Comparison of ENCODE assay signal across 8 cellular contexts in the genomic region with DNA sequence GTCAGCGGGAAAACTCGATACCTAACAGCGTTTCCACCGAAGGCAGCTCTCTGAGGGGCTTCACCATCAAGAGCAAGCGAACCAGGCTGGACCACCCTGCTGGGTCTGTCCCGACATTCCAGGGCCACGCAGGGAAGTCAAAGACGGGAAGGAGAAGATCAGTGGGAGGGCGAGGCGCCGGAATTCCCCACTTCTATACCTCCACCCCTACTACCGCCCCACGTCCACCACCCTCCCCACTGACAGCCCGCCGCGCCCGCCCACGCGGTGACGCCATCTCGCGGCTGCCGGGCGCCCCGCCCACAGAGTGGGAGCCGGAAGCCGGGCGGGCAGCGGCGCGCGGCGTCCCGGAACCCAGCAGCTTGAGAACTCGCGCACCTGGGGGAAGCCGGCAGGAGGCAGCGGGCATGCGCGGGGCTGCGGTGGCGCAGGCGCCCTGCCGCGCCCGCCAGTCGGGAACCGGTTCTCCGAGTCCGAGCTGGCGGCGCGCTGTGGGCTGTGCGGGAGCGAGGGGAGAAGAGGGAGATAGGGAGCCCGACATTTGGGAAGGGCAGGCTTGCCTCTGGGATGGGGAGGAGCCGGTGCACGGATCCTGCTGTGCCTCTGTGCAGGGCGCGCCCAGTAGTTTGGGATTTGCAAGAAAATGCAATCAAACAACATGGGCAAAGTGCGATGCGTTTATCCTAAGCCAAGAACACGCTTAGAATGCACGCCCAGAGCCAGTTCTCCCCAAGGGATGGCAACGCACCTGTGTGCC. TPM values are rescaled to one million over a fixed set of nuclear protein-coding genes. Genes with fewer than 3 reads are reported as not detected.
DNase-seq lines count a peak whose midpoint lies in the region; ATAC-seq, FAIRE-seq and TF ChIP-seq lines count a peak whose summit lies in the region.

No MANE protein-coding gene starts in this region.

- WGBS in trophoblast cell (ENCODE audit: extremely low coverage, insufficient coverage, insufficient read length): no CpG with 5 or more reads among the region's 65 CpGs
- WGBS in tibial nerve, 2 donors: 0 to 1% methylated on average over 35 to 42 of the region's 65 CpGs

- peak overlapping the region; percentile 94 for H3K14ac ChIP-seq in trophoblast cell (ENCODE audit: low read length)

- H3K9me3 ChIP-seq in trophoblast cell (ENCODE audit: insufficient read depth, low read depth, low read length): no peaks in the 10 kb centered on the region
- no peaks in the 10 kb centered on the region for H3K9me3 ChIP-seq in tibial nerve

- no peaks in the 10 kb centered on the region for H3K27me3 ChIP-seq in trophoblast cell (ENCODE audit: insufficient read depth, low read length)
- no peaks in the 10 kb centered on the region for H3K27me3 ChIP-seq in tibial nerve

- ATAC-seq in HG02642 (IDR thresholded peaks at IDR 0.05; ENCODE audit: poor library complexity, unreplicated experiment): peak; percentile 61
- ATAC-seq in activated naive CD8-positive, alpha-beta T cell treated with anti-CD3 and anti-CD28 coated beads, Interleukin-2, amount 50 U/mL, for 24 hours: peak; percentile 52

- TF ChIP-seq EP300 in tibial nerve (IDR thresholded peaks at IDR 0.05): peak in 1 of 2 donors; percentile 60

- H3K9me3 Mint-ChIP-seq in activated naive CD8-positive, alpha-beta T cell treated with anti-CD3 and anti-CD28 coated beads, Interleukin-2, amount 50 U/mL, for 24 hours: no peaks in the 10 kb centered on the region

- no peaks in the 10 kb centered on the region for H3K36me3 Mint-ChIP-seq in activated naive CD8-positive, alpha-beta T cell treated with anti-CD3 and anti-CD28 coated beads, Interleukin-2, amount 50 U/mL, for 24 hours (ENCODE audit: low read depth)

- no peak overlapping the region for H2BK12ac ChIP-seq in trophoblast cell (ENCODE audit: low read length)

- peak overlapping the region; percentile 95 for H2AFZ ChIP-seq in trophoblast cell (ENCODE audit: insufficient read depth, low read length, poor library complexity)

- H3K9ac ChIP-seq in trophoblast cell (ENCODE audit: low read length): peak overlapping the region; percentile 81

- no peaks in the 10 kb centered on the region for H3K36me3 ChIP-seq in trophoblast cell (ENCODE audit: control insufficient read depth in 1 of 2, insufficient read depth in 2 of 2, low read length in 2 of 2)
- H3K36me3 ChIP-seq in tibial nerve: no peaks in the 10 kb centered on the region

- peak overlapping the region; percentile 87 for H3K27ac Mint-ChIP-seq in activated naive CD8-positive, alpha-beta T cell treated with anti-CD3 and anti-CD28 coated beads, Interleukin-2, amount 50 U/mL, for 24 hours

- peak overlapping the region; percentile 72 for H3K4ac ChIP-seq in trophoblast cell (ENCODE audit: low read depth, low read length)

- H3K4me3 ChIP-seq in trophoblast cell (ENCODE audit: low read depth, low read length) (peak overlapping the region; percentile 80), tibial nerve (peak overlapping the region; percentile 64 to 87 (median 81))

- peaks cover 40% of the 10 kb centered on the region for H3K4me1 Mint-ChIP-seq in activated naive CD8-positive, alpha-beta T cell treated with anti-CD3 and anti-CD28 coated beads, Interleukin-2, amount 50 U/mL, for 24 hours

- H3K79me1 ChIP-seq in trophoblast cell (ENCODE audit: low read length): peaks cover 18% of the 10 kb centered on the region

- H2BK120ac ChIP-seq in trophoblast cell (ENCODE audit: insufficient read depth, low read length, poor library complexity): peak overlapping the region; percentile 45

- H3K4me1 ChIP-seq in trophoblast cell (ENCODE audit: control insufficient read depth in 1 of 2, insufficient read depth in 2 of 2, low read length in 2 of 2) (peaks cover 6 to 8% of the 10 kb centered on the region in 2 experiments), tibial nerve (peaks cover 0 to 30% (median 21%) of the 10 kb centered on the region in 4 donors)

- H3K4me2 ChIP-seq in trophoblast cell (ENCODE audit: low read length): peak overlapping the region; percentile 86

- no peak overlapping the region for H2AK5ac ChIP-seq in trophoblast cell (ENCODE audit: low read length)

- TF ChIP-seq POLR2A in GM12891 (IDR thresholded peaks at IDR 0.05; ENCODE audit: low read depth, low read length) (peak; percentile 58; the same call in 1 of the 2 replicates), tibial nerve (IDR thresholded peaks at IDR 0.05) (peak; percentile 48 to 54)

- H4K12ac ChIP-seq in trophoblast cell (ENCODE audit: low read depth, low read length): peak overlapping the region; percentile 90

- peak overlapping the region; percentile 81 for H3K18ac ChIP-seq in trophoblast cell (ENCODE audit: low read length)

- peak overlapping the region; percentile 63 for H3K27ac ChIP-seq in trophoblast cell (ENCODE audit: low read depth, low read length)
- peak overlapping the region; percentile 74 to 91 (median 87) for H3K27ac ChIP-seq in tibial nerve

- FAIRE-seq in GM12891 (lab: Jason Lieb, UNC): peak; percentile 89

- intact Hi-C loops in cardiac septum (cut with DNase I): loop anchor here (1.0 to 5.0 kb wide), 2 partner anchors 45 to 273 kb away; partner anchors contain the start of gene TBC1D19

- peak overlapping the region; percentile 92 for H3K4me3 Mint-ChIP-seq in activated naive CD8-positive, alpha-beta T cell treated with anti-CD3 and anti-CD28 coated beads, Interleukin-2, amount 50 U/mL, for 24 hours

- no peak overlapping the region for H3K23ac ChIP-seq in trophoblast cell (ENCODE audit: low read length)

- peak overlapping the region; percentile 95 for H4K8ac ChIP-seq in trophoblast cell (ENCODE audit: low read depth, low read length)

- no peaks in the 10 kb centered on the region for H3K27me3 Mint-ChIP-seq in activated naive CD8-positive, alpha-beta T cell treated with anti-CD3 and anti-CD28 coated beads, Interleukin-2, amount 50 U/mL, for 24 hours

- peak in 4 of 5 experiments; percentile 5 to 55 (median 12) for TF ChIP-seq CTCF in tibial nerve (IDR thresholded peaks at IDR 0.05)

- peaks cover 6% of the 10 kb centered on the region for H3K79me2 ChIP-seq in trophoblast cell (ENCODE audit: control insufficient read depth, insufficient read depth, low read length, poor library complexity)

- peak overlapping the region; percentile 8 for H2BK5ac ChIP-seq in trophoblast cell (ENCODE audit: low read depth, low read length, poor library complexity)

- peak overlapping the region; percentile 74 for H4K91ac ChIP-seq in trophoblast cell (ENCODE audit: low read depth, low read length)

- DNase-seq in GM12891 (ENCODE audit: insufficient read length, low spot score): peak; percentile 78
- peak; percentile 72 for DNase-seq in NCI-H1105 (lab: John Stamatoyannopoulos, UW)
- peak; percentile 39 to 83 for DNase-seq in SW 1271 (lab: John Stamatoyannopoulos, UW)
- peak; percentile 92 for DNase-seq in activated naive CD8-positive, alpha-beta T cell treated with anti-CD3 and anti-CD28 coated beads, Interleukin-2, amount 50 U/mL, for 24 hours
- DNase-seq in cardiac septum (ENCODE audit: low spot score): peak; percentile 94
- DNase-seq in trophoblast cell: peak; percentile 94 to 95
- peak; percentile 71 to 75 for DNase-seq in tibial nerve (ENCODE audit: low spot score in 2 of 2)

TF ChIP-seq in GM12891, 5 proteins besides CTCF, POLR2A, EP300 and RAD21:
- TF ChIP-seq POLR2AphosphoS5 (IDR thresholded peaks at IDR 0.05; ENCODE audit: low read depth, low read length) (0 out of 2 replicates have a peak, but pooled peaks have one; percentile 23), PAX5 (IDR thresholded peaks at IDR 0.05; ENCODE audit: insufficient read depth, low read length, severe bottlenecking) (peak; percentile 87), TAF1 (IDR thresholded peaks at IDR 0.05; ENCODE audit: low read depth, low read length) (peak; percentile 53), POU2F2 (IDR thresholded peaks at IDR 0.05; ENCODE audit: low read depth, low read length) (no peak)

RNA-seq across cellular contexts. Expression of gene STIM2, which starts 3.2 kb away (rescaled TPM):
- polyA plus RNA-seq in GM12891 (2012; ENCODE audit: low read depth, missing spikeins): 18.5 TPM
- total RNA-seq in cardiac septum: 10.1 TPM
- 22.3 and 22.8 TPM in 2 replicates for polyA plus RNA-seq in trophoblast cell (2013)
- 10 to 100 TPM; 20.1 to 26.2 (median 21.8) TPM for total RNA-seq in tibial nerve

Comparison
In these comparisons a context has a peak if more than half of its experiments do, and no peak if none do; other contexts are left out.
1. Peak in every context shown above with its lines: DNase-seq, ATAC-seq, H3K4me3 ChIP-seq and H3K27ac ChIP-seq.